Comparison of ENCODE assay signal across 19 cellular contexts in the genomic region with DNA sequence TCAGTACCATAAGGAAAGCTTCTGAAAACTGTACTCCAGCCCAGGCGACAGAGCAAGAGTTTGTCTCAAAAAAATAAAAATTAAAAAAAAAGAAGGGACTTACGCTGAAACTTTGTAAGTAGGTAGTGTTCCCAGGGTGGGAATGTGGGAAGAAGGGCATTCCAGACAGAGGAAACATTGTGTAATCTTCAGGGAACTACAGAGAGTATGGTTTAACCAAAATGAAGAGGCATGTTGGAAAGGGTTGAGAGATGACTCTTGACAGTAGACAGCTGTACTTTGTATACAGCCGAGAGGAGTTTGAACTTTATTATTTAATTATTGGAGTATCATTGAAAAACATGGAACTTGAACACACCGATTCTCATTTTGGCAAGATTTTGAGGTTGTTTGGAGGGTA.
"Had no signal": no experiment of that assay in that cellular context is flagged by ENCODE, and none has a peak within 500 bp of the region (broad histone marks: within the 10 kb centered on the region; RNA-seq: fewer than 3 reads in every experiment).

No MANE protein-coding gene starts in this region.

- ATAC-seq: activated CD8-positive, alpha-beta T cell treated with anti-CD3 and anti-CD28 coated beads for 36 hours; activated T-helper 17 cell treated with anti-CD3 and anti-CD28 coated beads, Interleukin-2, amount 50 U/mL, for 72 hours; body of pancreas had no signal

- DNase-seq: activated CD4-positive, alpha-beta T cell treated with anti-CD3 and anti-CD28 coated beads for 48 hours; activated CD4-positive, CD25-positive, alpha-beta regulatory T cell; activated CD8-positive, alpha-beta T cell treated with anti-CD3 and anti-CD28 coated beads for 36 hours; activated naive CD4-positive, alpha-beta T cell; activated naive CD8-positive, alpha-beta T cell treated with anti-CD3 and anti-CD28 coated beads for 36 hours; activated T-cell treated with anti-CD3 and anti-CD28 coated beads, Interleukin-2, amount 50 U/mL, for 1 hour; amniotic stem cell; body of pancreas; caudate nucleus; endodermal cell; immature natural killer cell; kidney glomerular epithelial cell; mesendoderm; stimulated activated naive CD4-positive, alpha-beta T cell treated with Interleukin-2 at 50 U/mL for 16 hours; substantia nigra; T-helper 1 cell; T1000; tibial artery had no signal

- H3K4me3 ChIP-seq: body of pancreas, tibial artery had no signal
